In the genomic region with DNA sequence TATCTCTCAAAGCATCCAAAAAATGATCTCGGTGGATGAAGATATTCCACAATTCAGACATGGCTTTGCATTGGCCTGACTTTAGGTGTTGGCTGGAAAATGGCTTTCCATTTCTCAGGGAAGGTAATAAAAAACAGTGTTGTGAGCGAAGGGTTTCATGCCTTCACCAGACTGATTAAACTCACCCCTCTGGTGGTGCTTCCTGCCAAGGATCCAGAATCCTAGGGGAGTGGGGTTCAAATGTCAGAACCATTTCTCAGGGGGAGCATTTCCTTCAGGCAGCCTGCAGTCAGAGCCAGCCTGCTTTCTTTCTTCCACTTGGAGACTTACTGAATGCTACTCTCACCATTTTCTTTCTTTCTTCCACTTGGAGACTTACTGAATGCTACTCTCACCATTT, we compare ENCODE assay signal across 28 cellular contexts. TPM values are rescaled to one million over a fixed set of nuclear protein-coding genes. Genes with fewer than 3 reads are reported as not detected.
"Had no signal": no experiment of that assay in that cellular context is flagged by ENCODE, and none has a peak within 500 bp of the region (broad histone marks: within the 10 kb centered on the region; RNA-seq: fewer than 3 reads in every experiment).

No MANE protein-coding gene starts in this region.

- ATAC-seq: activated CD8-positive, alpha-beta T cell treated with anti-CD3 and anti-CD28 coated beads, Interleukin-2, amount 10 ng/mL, durations not matched to agents 7 days and 5 days; Panc1; Right ventricle myocardium inferior had no signal

- H3K27ac Mint-ChIP-seq: activated CD8-positive, alpha-beta T cell treated with anti-CD3 and anti-CD28 coated beads, Interleukin-2, amount 10 ng/mL, durations not matched to agents 7 days and 5 days; activated naive CD8-positive, alpha-beta T cell treated with anti-CD3 and anti-CD28 coated beads, Interleukin-2, amount 10 ng/mL, durations not matched to agents 7 days and 5 days had no signal

- DNase-seq: activated CD4-positive, alpha-beta T cell treated with anti-CD3 and anti-CD28 coated beads for 4 hours; activated CD4-positive, alpha-beta T cell treated with anti-CD3 and anti-CD28 coated beads, Interleukin-2, amount 50 U/mL, for 4 hours; activated CD8-positive, alpha-beta memory T cell treated with anti-CD3 and anti-CD28 coated beads, Interleukin-2, amount 50 U/mL, for 48 hours; activated CD8-positive, alpha-beta T cell treated with anti-CD3 and anti-CD28 coated beads, Interleukin-2, amount 10 ng/mL, durations not matched to agents 7 days and 5 days; activated naive CD4-positive, alpha-beta T cell treated with anti-CD3 and anti-CD28 coated beads, Interleukin-2, amount 50 U/mL, for 16 hours; activated naive CD8-positive, alpha-beta T cell treated with anti-CD3 and anti-CD28 coated beads, Interleukin-2, amount 10 ng/mL, durations not matched to agents 7 days and 5 days; activated T-cell treated with anti-CD3 and anti-CD28 coated beads, Interleukin-2, amount 50 U/mL, for 1 hour; adrenal gland; anterior cingulate cortex; central memory CD4-positive, alpha-beta T cell; NCI-H1092 treated with DMSO at 0.1 percent for 48 hours; NCI-H1417 treated with DMSO at 0.1 percent for 48 hours; NCI-H1694; NCI-H2029; NCI-H2107; NCI-H2171 treated with DMSO at 0.1 percent for 48 hours; NCI-H345; NCI-H510A; NCI-H526 treated with DMSO at 0.1 percent for 48 hours; RPMI8226; SK-N-SH; T-helper 1 cell had no signal

- H3K27ac ChIP-seq: adrenal gland, breast epithelium had no signal

- H3K9me3 Mint-ChIP-seq: activated naive CD8-positive, alpha-beta T cell treated with anti-CD3 and anti-CD28 coated beads, Interleukin-2, amount 10 ng/mL, durations not matched to agents 7 days and 5 days had no signal

- H3K36me3 Mint-ChIP-seq: activated naive CD8-positive, alpha-beta T cell treated with anti-CD3 and anti-CD28 coated beads, Interleukin-2, amount 10 ng/mL, durations not matched to agents 7 days and 5 days had no signal

- H3K27me3 ChIP-seq: adrenal gland, breast epithelium had no signal

- H3K4me2 ChIP-seq: SK-N-SH had no signal

- H3K36me3 ChIP-seq: adrenal gland, breast epithelium had no signal

- H3K9me3 ChIP-seq: adrenal gland, breast epithelium, SK-N-SH had no signal

- H3K4me3 Mint-ChIP-seq: activated CD8-positive, alpha-beta T cell treated with anti-CD3 and anti-CD28 coated beads, Interleukin-2, amount 10 ng/mL, durations not matched to agents 7 days and 5 days; activated naive CD8-positive, alpha-beta T cell treated with anti-CD3 and anti-CD28 coated beads, Interleukin-2, amount 10 ng/mL, durations not matched to agents 7 days and 5 days had no signal

- H3K4me3 ChIP-seq: adrenal gland, breast epithelium had no signal

- H3K9ac ChIP-seq: SK-N-SH had no signal

- H3K4me1 ChIP-seq: adrenal gland, breast epithelium had no signal

RNA-seq across cellular contexts. Expression of gene SMIM28, which starts 45.7 kb away (rescaled TPM):
- total RNA-seq: activated CD8-positive, alpha-beta T cell treated with anti-CD3 and anti-CD28 coated beads, Interleukin-2, amount 10 ng/mL, durations not matched to agents 7 days and 5 days; activated naive CD8-positive, alpha-beta T cell treated with anti-CD3 and anti-CD28 coated beads, Interleukin-2, amount 10 ng/mL, durations not matched to agents 7 days and 5 days; adrenal gland; breast epithelium; MCF 10A; OCI-LY7; Right ventricle myocardium inferior; T-helper 2 cell treated with Interferon-gamma antibody and Interleukin-4, amounts not matched to agents 100 ng/mL and 5 ng/mL, for 36 hours had no signal
